Comparison of ENCODE assay signal across 14 cellular contexts in genomic region chr2:26550276-26551015, GRCh38.
DNase-seq lines count a peak whose midpoint lies in the region; ATAC-seq and TF ChIP-seq lines count a peak whose summit lies in the region.
"Had no signal": no experiment of that assay in that cellular context is flagged by ENCODE, and none has a peak within 500 bp of the region (broad histone marks: within the 10 kb centered on the region; RNA-seq: fewer than 3 reads in every experiment).

No MANE protein-coding gene starts in this region.

- DNase-seq in natural killer cell treated with Interleukin-12 subunit alpha and Interleukin-12 subunit beta and Interleukin-15 and Interleukin-18, amount 100 ng/mL, for 72 hours (ENCODE audit: low spot score), result peak; percentile 58
- DNase-seq in natural killer cell (no peak), NCI-H69 (lab: John Stamatoyannopoulos, UW) (peak; percentile 82), neural progenitor cell (ENCODE audit: low spot score) (no peak), aorta (peak; percentile 15 to 49), NCI-H1436 (lab: John Stamatoyannopoulos, UW) (no peak)
- DNase-seq in activated naive CD4-positive, alpha-beta T cell (lab: John Stamatoyannopoulos, UW), result no peak
- DNase-seq: NCI-H187, NCI-H226, PC-9, SK-N-SH had no signal

- no peak overlapping the region for H3K27ac Mint-ChIP-seq in natural killer cell treated with Interleukin-12 subunit alpha and Interleukin-12 subunit beta and Interleukin-15 and Interleukin-18, amount 100 ng/mL, for 72 hours
- H3K27ac Mint-ChIP-seq in natural killer cell, result no peak overlapping the region
- H3K27ac Mint-ChIP-seq in neural progenitor cell, result peak overlapping the region; percentile 40
- H3K27ac Mint-ChIP-seq: CD14-positive monocyte had no signal

- H3K79me2 ChIP-seq in neural progenitor cell (ENCODE audit: low read depth), result no peaks in the 10 kb centered on the region

- H3K36me3 ChIP-seq in neural progenitor cell (no peaks in the 10 kb centered on the region), aorta (ENCODE audit: control insufficient read depth in 1 of 2, insufficient read depth in 2 of 2, low read length in 1 of 2) (no peaks in the 10 kb centered on the region)
- H3K36me3 ChIP-seq: HAP-1 had no signal

- 83 to 84% methylated on average over 17 of the region's 17 CpGs for WGBS in aorta, 2 donors

- H3K9me3 Mint-ChIP-seq in natural killer cell treated with Interleukin-12 subunit alpha and Interleukin-12 subunit beta and Interleukin-15 and Interleukin-18, amount 100 ng/mL, for 72 hours, result no peaks in the 10 kb centered on the region
- H3K9me3 Mint-ChIP-seq in natural killer cell, result no peaks in the 10 kb centered on the region
- H3K9me3 Mint-ChIP-seq in neural progenitor cell, result no peaks in the 10 kb centered on the region

- no peak overlapping the region for H3K27ac ChIP-seq in neural progenitor cell
- no peak overlapping the region for H3K27ac ChIP-seq in aorta (ENCODE audit: low read depth in 1 of 2, low read length in 2 of 2)
- H3K27ac ChIP-seq: PC-9 had no signal

- H3K27me3 Mint-ChIP-seq in natural killer cell treated with Interleukin-12 subunit alpha and Interleukin-12 subunit beta and Interleukin-15 and Interleukin-18, amount 100 ng/mL, for 72 hours, result peaks cover 21 to 34% of the 10 kb centered on the region in 2 donors
- H3K27me3 Mint-ChIP-seq in natural killer cell (ENCODE audit: low read depth in 2 of 2) (peaks cover 19 to 25% of the 10 kb centered on the region in 2 donors), neural progenitor cell (ENCODE audit: insufficient read depth, low read depth) (peaks cover 10% of the 10 kb centered on the region)

- intact Hi-C loops in natural killer cell (cut with micrococcal nuclease), result no loop called here
- intact Hi-C loops in aorta (cut with DNase I), result no loop called here

- H3K9me3 ChIP-seq in neural progenitor cell (ENCODE audit: low read depth) (no peaks in the 10 kb centered on the region), aorta (ENCODE audit: control insufficient read depth, low read length) (no peaks in the 10 kb centered on the region)
- H3K9me3 ChIP-seq: HAP-1, SK-N-SH had no signal

- ATAC-seq in natural killer cell treated with Interleukin-12 subunit alpha and Interleukin-12 subunit beta and Interleukin-15 and Interleukin-18, amount 100 ng/mL, for 72 hours, result no peak
- ATAC-seq in natural killer cell (no peak), aorta (ENCODE audit: low FRiP score) (no peak), HG03442 (IDR thresholded peaks at IDR 0.05; ENCODE audit: unreplicated experiment) (no peak)

- H3K27me3 ChIP-seq in neural progenitor cell, result no peaks in the 10 kb centered on the region
- no peaks in the 10 kb centered on the region for H3K27me3 ChIP-seq in aorta (ENCODE audit: control insufficient read depth in 1 of 2, insufficient read depth in 2 of 2, low read length in 1 of 2)

- H3K4me1 ChIP-seq in neural progenitor cell (no peaks in the 10 kb centered on the region), aorta (ENCODE audit: control insufficient read depth in 1 of 2, insufficient read depth in 2 of 2, low read length in 2 of 2) (no peaks in the 10 kb centered on the region)
- H3K4me1 ChIP-seq: HAP-1 had no signal

- H3K4me2 ChIP-seq in neural progenitor cell, result no peak overlapping the region
- H3K4me2 ChIP-seq: PC-9, SK-N-SH had no signal

- TF ChIP-seq CTCF in natural killer cell (IDR thresholded peaks at IDR 0.05), result no peak
- TF ChIP-seq CTCF in neural progenitor cell (IDR thresholded peaks at IDR 0.05), result no peak

- no peak overlapping the region for H2AFZ ChIP-seq in neural progenitor cell (replicated peaks)
- H2AFZ ChIP-seq: PC-9 had no signal

- no peaks in the 10 kb centered on the region for H3K4me1 Mint-ChIP-seq in natural killer cell treated with Interleukin-12 subunit alpha and Interleukin-12 subunit beta and Interleukin-15 and Interleukin-18, amount 100 ng/mL, for 72 hours (ENCODE audit: low read depth in 2 of 2)
- H3K4me1 Mint-ChIP-seq in natural killer cell (no peaks in the 10 kb centered on the region), neural progenitor cell (peaks cover 15% of the 10 kb centered on the region)

- H4K20me1 ChIP-seq in neural progenitor cell (ENCODE audit: low read depth), result no peaks in the 10 kb centered on the region

- H3K4me3 ChIP-seq in neural progenitor cell (no peak overlapping the region), aorta (ENCODE audit: low read length in 2 of 2) (no peak overlapping the region)
- H3K4me3 ChIP-seq: HAP-1, PC-9 had no signal

- H3K9ac ChIP-seq in neural progenitor cell, result no peak overlapping the region
- H3K9ac ChIP-seq: SK-N-SH had no signal

- no peaks in the 10 kb centered on the region for H3K36me3 Mint-ChIP-seq in natural killer cell treated with Interleukin-12 subunit alpha and Interleukin-12 subunit beta and Interleukin-15 and Interleukin-18, amount 100 ng/mL, for 72 hours
- H3K36me3 Mint-ChIP-seq in natural killer cell, result no peaks in the 10 kb centered on the region
- H3K36me3 Mint-ChIP-seq in neural progenitor cell, result no peaks in the 10 kb centered on the region
- H3K36me3 Mint-ChIP-seq: CD14-positive monocyte had no signal

- H3K4me3 Mint-ChIP-seq in natural killer cell treated with Interleukin-12 subunit alpha and Interleukin-12 subunit beta and Interleukin-15 and Interleukin-18, amount 100 ng/mL, for 72 hours, result no peak overlapping the region
- no peak overlapping the region for H3K4me3 Mint-ChIP-seq in natural killer cell
- peak overlapping the region; percentile 39 for H3K4me3 Mint-ChIP-seq in neural progenitor cell
- H3K4me3 Mint-ChIP-seq: CD14-positive monocyte had no signal

- no peaks in the 10 kb centered on the region for H3F3A ChIP-seq in neural progenitor cell (ENCODE audit: low read depth)

Comparison
In these comparisons a context has a peak if more than half of its experiments do, and no peak if none do; other contexts are left out.
1. DNase-seq: peak in natural killer cell treated with Interleukin-12 subunit alpha and Interleukin-12 subunit beta and Interleukin-15 and Interleukin-18, amount 100 ng/mL, for 72 hours (single experiment), NCI-H69 (single experiment) and aorta (2 of 2); none in natural killer cell (single experiment), neural progenitor cell (single experiment), NCI-H1436 (single experiment) and activated naive CD4-positive, alpha-beta T cell (0 of 4).